Comparison of ENCODE assay signal across 30 cellular contexts in genomic region chr10:47283101-47283630, GRCh38. TPM values are rescaled to one million over a fixed set of nuclear protein-coding genes. Genes with fewer than 3 reads are reported as not detected.
"Had no signal": no experiment of that assay in that cellular context is flagged by ENCODE, and none has a peak within 500 bp of the region (broad histone marks: within the 10 kb centered on the region; RNA-seq: fewer than 3 reads in every experiment).

No MANE protein-coding gene starts in this region.

- H3K27ac ChIP-seq: ascending aorta, cardiac muscle cell, SJCRH30, SK-N-MC, VCaP had no signal

- H3K36me3 ChIP-seq: ascending aorta, cardiac muscle cell, SJCRH30 had no signal

- DNase-seq: activated B cell treated with CpG ODN at 0.5 μM for 24 hours; activated CD4-positive, alpha-beta T cell treated with anti-CD3 and anti-CD28 coated beads for 4 hours; activated CD4-positive, CD25-positive, alpha-beta regulatory T cell treated with anti-CD3 and anti-CD28 coated beads, Interleukin-2, amount 50 U/mL, for 72 hours; activated CD8-positive, alpha-beta T cell treated with anti-CD3 and anti-CD28 coated beads for 36 hours; activated naive CD4-positive, alpha-beta T cell; activated naive CD4-positive, alpha-beta T cell treated with anti-CD3 and anti-CD28 coated beads, Interleukin-2, amount 50 U/mL, for 16 hours; activated naive CD8-positive, alpha-beta T cell treated with anti-CD3 and anti-CD28 coated beads for 36 hours; activated T-cell treated with anti-CD3 and anti-CD28 coated beads, Interleukin-2, amount 50 U/mL, for 1 hour; amygdala; NCI-H1105; NCI-H1436; NCI-H1694; NCI-H1930; NCI-H2081 treated with DMSO at 0.1 percent for 48 hours; NCI-H226; NCI-H524 treated with DMSO at 0.1 percent for 48 hours; SHP77; SJCRH30 had no signal

- H3K27me3 Mint-ChIP-seq: activated CD8-positive, alpha-beta T cell treated with anti-CD3 and anti-CD28 coated beads for 36 hours; activated naive CD8-positive, alpha-beta T cell treated with anti-CD3 and anti-CD28 coated beads for 36 hours; central memory CD8-positive, alpha-beta T cell had no signal

- H3K9me3 Mint-ChIP-seq: activated B cell treated with CpG ODN at 0.5 μM for 24 hours; activated CD8-positive, alpha-beta T cell treated with anti-CD3 and anti-CD28 coated beads for 36 hours; activated T-helper 1 cell treated with anti-CD3 and anti-CD28 coated beads, Interleukin-12 subunit alpha, Interleukin-12 subunit beta, Interleukin-2, Interleukin-4 antibody, amounts not matched to agents 30 ng/mL and 10 ng/mL and 1 ng/mL, durations not matched to agents 14 hours and 24 hours and 36 hours; central memory CD8-positive, alpha-beta T cell; T-helper 1 cell treated with Interleukin-12 subunit alpha and Interleukin-12 subunit beta and Interleukin-4 antibody, amounts not matched to agents 30 μg/mL and 1 μg/mL, for 36 hours; T-helper 2 cell treated with Interferon-gamma antibody and Interleukin-4, amounts not matched to agents 5 μg/mL and 100 μg/mL, for 36 hours had no signal

- H3K9me3 ChIP-seq: ascending aorta, SJCRH30 had no signal

- H3K4me1 ChIP-seq: SJCRH30 had no signal

- H3K27me3 ChIP-seq: ascending aorta, cardiac muscle cell, SJCRH30 had no signal

- H3K27ac Mint-ChIP-seq: activated B cell treated with CpG ODN at 0.5 μM for 24 hours; activated CD8-positive, alpha-beta T cell treated with anti-CD3 and anti-CD28 coated beads for 36 hours; activated naive CD8-positive, alpha-beta T cell treated with anti-CD3 and anti-CD28 coated beads for 36 hours; activated T-helper 1 cell treated with anti-CD3 and anti-CD28 coated beads, Interleukin-12 subunit alpha, Interleukin-12 subunit beta, Interleukin-2, Interleukin-4 antibody, amounts not matched to agents 30 ng/mL and 10 ng/mL and 1 ng/mL, durations not matched to agents 14 hours and 24 hours and 36 hours; T-helper 1 cell treated with Interleukin-12 subunit alpha and Interleukin-12 subunit beta and Interleukin-4 antibody, amounts not matched to agents 30 μg/mL and 1 μg/mL, for 36 hours; T-helper 2 cell treated with Interferon-gamma antibody and Interleukin-4, amounts not matched to agents 5 μg/mL and 100 μg/mL, for 36 hours had no signal

- H3K4me3 Mint-ChIP-seq: activated B cell treated with CpG ODN at 0.5 μM for 24 hours; activated CD8-positive, alpha-beta T cell treated with anti-CD3 and anti-CD28 coated beads for 36 hours; activated naive CD8-positive, alpha-beta T cell treated with anti-CD3 and anti-CD28 coated beads for 36 hours; activated T-helper 1 cell treated with anti-CD3 and anti-CD28 coated beads, Interleukin-12 subunit alpha, Interleukin-12 subunit beta, Interleukin-2, Interleukin-4 antibody, amounts not matched to agents 30 ng/mL and 10 ng/mL and 1 ng/mL, durations not matched to agents 14 hours and 24 hours and 36 hours; central memory CD8-positive, alpha-beta T cell; T-helper 1 cell treated with Interleukin-12 subunit alpha and Interleukin-12 subunit beta and Interleukin-4 antibody, amounts not matched to agents 30 μg/mL and 1 μg/mL, for 36 hours; T-helper 2 cell treated with Interferon-gamma antibody and Interleukin-4, amounts not matched to agents 5 μg/mL and 100 μg/mL, for 36 hours had no signal

- H3K4me3 ChIP-seq: ascending aorta, cardiac muscle cell, K562, SJCRH30, SK-N-MC had no signal

RNA-seq across cellular contexts. Expression of gene GDF10, which starts 16.8 kb away (rescaled TPM):
- total RNA-seq: activated B cell treated with CpG ODN at 0.5 μM for 24 hours, MCF 10A, NCI-H460, RPMI7951, SJCRH30 had no signal

RNA-seq across cellular contexts. Expression of gene GDF2, which starts 39.1 kb away (rescaled TPM):
- total RNA-seq: activated B cell treated with CpG ODN at 0.5 μM for 24 hours; activated CD8-positive, alpha-beta T cell treated with anti-CD3 and anti-CD28 coated beads for 36 hours; activated naive CD8-positive, alpha-beta T cell treated with anti-CD3 and anti-CD28 coated beads for 36 hours; activated T-helper 1 cell treated with anti-CD3 and anti-CD28 coated beads, Interleukin-12 subunit alpha, Interleukin-12 subunit beta, Interleukin-2, Interleukin-4 antibody, amounts not matched to agents 30 ng/mL and 10 ng/mL and 1 ng/mL, durations not matched to agents 14 hours and 24 hours and 36 hours; MCF 10A; NCI-H460; RPMI7951; SJCRH30 had no signal
